ENCODE assay signal across 26 cellular contexts in the genomic region with DNA sequence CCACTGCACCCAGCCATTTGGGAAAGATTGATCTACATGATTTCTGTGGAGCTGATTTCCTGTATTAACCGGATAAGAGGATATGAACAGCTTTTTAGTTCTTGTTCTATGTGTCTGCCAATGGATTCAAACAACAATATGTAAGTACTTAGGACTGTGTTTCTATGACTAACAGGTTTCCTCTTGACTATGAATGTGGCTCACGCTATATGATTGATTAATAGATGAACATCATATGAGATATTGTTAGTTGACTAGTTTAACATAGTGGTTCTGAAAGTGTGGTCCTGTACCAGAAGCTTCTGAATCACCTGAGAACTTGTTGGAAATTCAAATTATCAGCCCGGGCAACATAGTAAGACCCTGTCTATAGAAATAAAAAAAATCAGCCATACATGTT.
"Had no signal": no experiment of that assay in that cellular context is flagged by ENCODE, and none has a peak within 500 bp of the region (broad histone marks: within the 10 kb centered on the region; RNA-seq: fewer than 3 reads in every experiment).

No MANE protein-coding gene starts in this region.

- H3K4me3 ChIP-seq: left ventricle myocardium inferior, lung, ovary, right atrium auricular region, right lobe of liver, smooth muscle cell, stomach, testis, thyroid gland, transverse colon, upper lobe of left lung, vagina had no signal

- H3K9me3 Mint-ChIP-seq: natural killer cell; stimulated activated memory B cell treated with anti-CD40 and anti-IgM and Interleukin-4, amounts not matched to agents 10 μg/mL and 1 μg/mL and 100 μg/mL, for 72 hours had no signal

- H3K4me1 Mint-ChIP-seq: naive B cell; natural killer cell; stimulated activated memory B cell treated with anti-CD40 and anti-IgM and Interleukin-4, amounts not matched to agents 10 μg/mL and 1 μg/mL and 100 μg/mL, for 72 hours had no signal

- H3K27ac Mint-ChIP-seq: mesothelial cell of epicardium; naive B cell; natural killer cell; progenitor cell of endocrine pancreas; stimulated activated memory B cell treated with anti-CD40 and anti-IgM and Interleukin-4, amounts not matched to agents 10 μg/mL and 1 μg/mL and 100 μg/mL, for 72 hours had no signal

- ATAC-seq: left colon; natural killer cell; right lobe of liver; stimulated activated memory B cell treated with anti-CD40 and anti-IgM and Interleukin-4, amounts not matched to agents 10 μg/mL and 1 μg/mL and 100 μg/mL, for 72 hours; stimulated activated naive CD8-positive, alpha-beta T cell treated with anti-CD3 and anti-CD28 coated beads, Interleukin-15, Interleukin-2, amounts not matched to agents 100 U/mL and 50 U/mL, for 24 hours had no signal

- H3K36me3 ChIP-seq: left ventricle myocardium inferior, ovary, right atrium auricular region, right lobe of liver, stomach, thyroid gland, transverse colon, upper lobe of left lung, vagina had no signal

- H3K27ac ChIP-seq: left ventricle myocardium inferior, ovary, right atrium auricular region, right lobe of liver, stomach, testis, thyroid gland, transverse colon, upper lobe of left lung, vagina had no signal

- H3K4me3 Mint-ChIP-seq: mesothelial cell of epicardium; naive B cell; natural killer cell; stimulated activated memory B cell treated with anti-CD40 and anti-IgM and Interleukin-4, amounts not matched to agents 10 μg/mL and 1 μg/mL and 100 μg/mL, for 72 hours had no signal

- H3K4me2 ChIP-seq: smooth muscle cell had no signal

- H3K4me1 ChIP-seq: left ventricle myocardium inferior, right atrium auricular region, right lobe of liver, stomach, testis, thyroid gland, transverse colon, upper lobe of left lung, vagina had no signal

- H3K36me3 Mint-ChIP-seq: naive B cell; natural killer cell; stimulated activated memory B cell treated with anti-CD40 and anti-IgM and Interleukin-4, amounts not matched to agents 10 μg/mL and 1 μg/mL and 100 μg/mL, for 72 hours had no signal

- H3K27me3 ChIP-seq: ovary, right atrium auricular region, right lobe of liver, stomach, testis, thyroid gland, transverse colon, upper lobe of left lung, vagina had no signal

- H3K9me3 ChIP-seq: ovary, testis, thyroid gland, transverse colon, upper lobe of left lung, vagina had no signal

- DNase-seq: hippocampal formation; kidney; left colon; left ventricle myocardium inferior; mesendoderm; naive B cell; natural killer cell; ovary; right lobe of liver; stimulated activated CD4-positive, alpha-beta T cell treated with anti-CD3 and anti-CD28 coated beads, Interleukin-1b, Interleukin-23, amount 100 ng/mL, for 48 hours; stimulated activated CD4-positive, alpha-beta T cell treated with anti-CD3 and anti-CD28 coated beads, Interleukin-2, amount 100 ng/mL, for 48 hours; stimulated activated CD4-positive, alpha-beta T cell treated with anti-CD3 and anti-CD28 coated beads, Interleukin-4, amount 100 ng/mL, for 4 hours; stimulated activated CD8-positive, alpha-beta memory T cell treated with anti-CD3 and anti-CD28 coated beads, Interleukin-4, amount 100 ng/mL, for 48 hours; stimulated activated naive CD8-positive, alpha-beta T cell treated with anti-CD3 and anti-CD28 coated beads, Interleukin-15, Interleukin-2, amounts not matched to agents 100 U/mL and 50 U/mL, for 24 hours; stomach; testis; thyroid gland; transverse colon; upper lobe of left lung had no signal
